23 cellular contexts compared by ENCODE assay signal in the genomic region with DNA sequence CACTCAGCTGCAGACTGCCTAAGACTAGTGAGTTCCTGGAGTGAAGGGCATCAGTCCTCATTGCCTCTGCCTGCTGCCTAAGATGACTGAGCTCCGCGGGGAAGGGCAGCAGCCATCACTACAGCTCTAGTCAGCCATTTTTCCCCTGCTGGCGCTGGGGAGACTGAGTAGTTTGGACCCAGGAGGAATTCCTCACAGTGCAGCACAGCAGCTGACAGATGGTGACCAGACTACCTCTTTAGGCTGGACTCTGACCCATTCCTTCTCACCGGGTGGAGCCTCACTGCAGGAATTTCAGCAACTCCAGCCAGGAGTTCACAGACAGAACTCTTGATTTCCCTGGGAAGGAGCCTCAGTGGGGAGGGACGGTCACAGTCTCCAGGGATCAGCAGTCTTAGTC.
"Had no signal": no experiment of that assay in that cellular context is flagged by ENCODE, and none has a peak within 500 bp of the region (broad histone marks: within the 10 kb centered on the region; RNA-seq: fewer than 3 reads in every experiment).

No MANE protein-coding gene starts in this region.

- H3K27me3 ChIP-seq: breast epithelium, colonic mucosa, esophagus squamous epithelium, testis had no signal

- H3K4me3 Mint-ChIP-seq: activated naive CD8-positive, alpha-beta T cell treated with anti-CD3 and anti-CD28 coated beads, Interleukin-2, amount 10 ng/mL, durations not matched to agents 7 days and 5 days; immature natural killer cell; naive B cell; T-cell; T-helper 2 cell treated with Interferon-gamma antibody and Interleukin-4, amounts not matched to agents 5 μg/mL and 100 μg/mL, for 36 hours had no signal

- H3K4me1 Mint-ChIP-seq: activated naive CD8-positive, alpha-beta T cell treated with anti-CD3 and anti-CD28 coated beads, Interleukin-2, amount 10 ng/mL, durations not matched to agents 7 days and 5 days; immature natural killer cell; naive B cell; T-cell had no signal

- H3K4me3 ChIP-seq: breast epithelium, colonic mucosa, esophagus squamous epithelium, lower lobe of right lung, smooth muscle cell had no signal

- H3K9me3 Mint-ChIP-seq: T-helper 2 cell treated with Interferon-gamma antibody and Interleukin-4, amounts not matched to agents 5 μg/mL and 100 μg/mL, for 36 hours had no signal

- H3K27ac ChIP-seq: breast epithelium, colonic mucosa, esophagus squamous epithelium, lower lobe of right lung, testis, VCaP had no signal

- H3K27ac Mint-ChIP-seq: activated naive CD8-positive, alpha-beta T cell treated with anti-CD3 and anti-CD28 coated beads, Interleukin-2, amount 10 ng/mL, durations not matched to agents 7 days and 5 days; naive B cell; T-cell; T-helper 2 cell treated with Interferon-gamma antibody and Interleukin-4, amounts not matched to agents 5 μg/mL and 100 μg/mL, for 36 hours had no signal

- ATAC-seq: left lobe of liver, lower lobe of right lung, sciatic nerve, T-cell had no signal

- H3K9me3 ChIP-seq: breast epithelium, colonic mucosa, esophagus squamous epithelium, lower lobe of right lung, testis had no signal

- H3K4me1 ChIP-seq: breast epithelium, colonic mucosa, esophagus squamous epithelium, lower lobe of right lung, testis had no signal

- H3K27me3 Mint-ChIP-seq: naive B cell, T-cell had no signal

- H3K36me3 ChIP-seq: breast epithelium, colonic mucosa, esophagus squamous epithelium, lower lobe of right lung had no signal

- DNase-seq: activated CD4-positive, alpha-beta T cell treated with anti-CD3 and anti-CD28 coated beads for 1 hour; activated naive CD4-positive, alpha-beta T cell treated with Interleukin-2 at 50 U/mL for 16 hours; activated naive CD8-positive, alpha-beta T cell treated with anti-CD3 and anti-CD28 coated beads, Interleukin-2, amount 10 ng/mL, durations not matched to agents 7 days and 5 days; activated T-cell treated with anti-CD3 and anti-CD28 coated beads, Interleukin-2, amount 50 U/mL, for 48 hours; amniotic stem cell; colonic mucosa; esophagus squamous epithelium; immature natural killer cell; lower lobe of right lung; naive B cell; posterior cingulate gyrus; stimulated activated CD4-positive, alpha-beta T cell treated with anti-CD3 and anti-CD28 coated beads, Interleukin-2, amount 100 ng/mL, for 48 hours; stimulated activated CD8-positive, alpha-beta memory T cell treated with anti-CD3 and anti-CD28 coated beads, Interleukin-4, amount 100 ng/mL, for 48 hours; stimulated activated naive CD4-positive, alpha-beta T cell; T-cell; testis; trophoblast cell had no signal

- H3K36me3 Mint-ChIP-seq: activated naive CD8-positive, alpha-beta T cell treated with anti-CD3 and anti-CD28 coated beads, Interleukin-2, amount 10 ng/mL, durations not matched to agents 7 days and 5 days; immature natural killer cell; naive B cell; T-cell had no signal
